In the genomic region with DNA sequence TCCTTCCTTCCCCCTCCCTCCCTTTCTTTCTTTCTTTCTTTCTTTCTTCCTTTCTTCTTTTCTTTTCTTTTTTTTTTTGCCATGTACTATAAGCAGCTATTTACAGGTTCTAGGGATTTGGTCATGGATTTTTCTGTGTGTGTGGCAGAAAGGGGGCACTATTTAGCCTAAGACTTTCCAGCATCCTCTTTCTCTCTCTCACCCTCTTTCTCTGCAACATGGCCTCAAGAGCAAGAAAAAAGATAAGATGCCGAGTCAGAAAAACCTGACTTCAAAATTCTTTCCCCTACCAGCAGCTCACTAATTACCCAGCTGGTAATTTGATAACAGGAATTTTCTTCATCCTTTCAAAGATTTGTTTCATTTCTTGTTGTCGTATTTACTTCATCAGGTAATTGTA, we compare ENCODE assay signal across 1 cellular context.
TF ChIP-seq lines count a peak whose summit lies in the region.

No MANE protein-coding gene starts in this region.

TF ChIP-seq in IMR-90, 13 proteins besides CTCF, POLR2A, EP300 and RAD21:
- TF ChIP-seq MAZ (IDR thresholded peaks at IDR 0.05; ENCODE audit: borderline replicate concordance, low read depth, low read length) (no peak), CHD1 (IDR thresholded peaks at IDR 0.05; ENCODE audit: low read depth, low read length) (no peak), MAFK (IDR thresholded peaks at IDR 0.05; ENCODE audit: low read depth, low read length) (no peak), RFX5 (IDR thresholded peaks at IDR 0.05; ENCODE audit: low read depth, low read length) (no peak), RCOR1 (IDR thresholded peaks at IDR 0.05; ENCODE audit: insufficient replicate concordance, low read length) (no peak), CEBPB (IDR thresholded peaks at IDR 0.05; ENCODE audit: low read depth, low read length) (no peak), BHLHE40 (IDR thresholded peaks at IDR 0.05; ENCODE audit: low read depth, low read length) (no peak), ELK1 (IDR thresholded peaks at IDR 0.05; ENCODE audit: borderline replicate concordance, low read depth, low read length) (no peak), NFE2L2 (IDR thresholded peaks at IDR 0.05; ENCODE audit: low read depth, low read length) (no peak), MXI1 (IDR thresholded peaks at IDR 0.05; ENCODE audit: borderline replicate concordance, low read depth, low read length) (no peak), SMC3 (IDR thresholded peaks at IDR 0.05; ENCODE audit: low read depth, low read length) (no peak), FOS (IDR thresholded peaks at IDR 0.05; ENCODE audit: low read depth, low read length) (no peak)
- TF ChIP-seq, protein P1, sequence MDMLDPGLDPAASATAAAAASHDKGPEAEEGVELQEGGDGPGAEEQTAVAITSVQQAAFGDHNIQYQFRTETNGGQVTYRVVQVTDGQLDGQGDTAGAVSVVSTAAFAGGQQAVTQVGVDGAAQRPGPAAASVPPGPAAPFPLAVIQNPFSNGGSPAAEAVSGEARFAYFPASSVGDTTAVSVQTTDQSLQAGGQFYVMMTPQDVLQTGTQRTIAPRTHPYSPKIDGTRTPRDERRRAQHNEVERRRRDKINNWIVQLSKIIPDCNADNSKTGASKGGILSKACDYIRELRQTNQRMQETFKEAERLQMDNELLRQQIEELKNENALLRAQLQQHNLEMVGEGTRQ (IDR thresholded peaks at IDR 0.05; ENCODE audit: low read depth, low read length): no peak
